1 cellular context compared by ENCODE assay signal in the genomic region with DNA sequence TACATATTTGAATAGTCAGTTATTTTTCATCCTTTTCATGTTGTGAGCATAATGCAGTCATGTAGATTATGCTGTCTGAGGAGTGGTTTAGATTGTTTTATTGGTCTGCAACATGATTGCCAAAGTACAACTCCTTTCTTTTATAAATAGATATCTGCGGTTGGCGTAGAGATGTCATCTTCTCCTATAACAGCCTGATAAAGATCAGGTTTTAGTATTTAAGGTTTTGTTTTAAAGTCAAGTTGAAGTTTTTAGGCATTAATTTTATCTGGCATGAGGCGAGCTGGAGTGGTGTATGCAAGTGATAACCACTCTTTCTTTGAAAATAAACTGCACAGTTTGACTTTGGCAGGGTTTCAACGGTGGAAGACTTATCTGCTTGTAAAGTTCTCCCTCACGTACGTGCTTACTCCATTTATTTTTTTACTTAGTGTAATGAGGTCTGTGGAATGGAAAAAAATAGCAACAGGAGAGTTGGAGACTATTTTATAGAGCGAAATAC.
TF ChIP-seq lines count a peak whose summit lies in the region.

No MANE protein-coding gene starts in this region.

TF ChIP-seq in K562, 482 proteins besides CTCF, POLR2A, EP300 and RAD21 (continued from another document and continues in another):
- TF ChIP-seq, protein P1, sequence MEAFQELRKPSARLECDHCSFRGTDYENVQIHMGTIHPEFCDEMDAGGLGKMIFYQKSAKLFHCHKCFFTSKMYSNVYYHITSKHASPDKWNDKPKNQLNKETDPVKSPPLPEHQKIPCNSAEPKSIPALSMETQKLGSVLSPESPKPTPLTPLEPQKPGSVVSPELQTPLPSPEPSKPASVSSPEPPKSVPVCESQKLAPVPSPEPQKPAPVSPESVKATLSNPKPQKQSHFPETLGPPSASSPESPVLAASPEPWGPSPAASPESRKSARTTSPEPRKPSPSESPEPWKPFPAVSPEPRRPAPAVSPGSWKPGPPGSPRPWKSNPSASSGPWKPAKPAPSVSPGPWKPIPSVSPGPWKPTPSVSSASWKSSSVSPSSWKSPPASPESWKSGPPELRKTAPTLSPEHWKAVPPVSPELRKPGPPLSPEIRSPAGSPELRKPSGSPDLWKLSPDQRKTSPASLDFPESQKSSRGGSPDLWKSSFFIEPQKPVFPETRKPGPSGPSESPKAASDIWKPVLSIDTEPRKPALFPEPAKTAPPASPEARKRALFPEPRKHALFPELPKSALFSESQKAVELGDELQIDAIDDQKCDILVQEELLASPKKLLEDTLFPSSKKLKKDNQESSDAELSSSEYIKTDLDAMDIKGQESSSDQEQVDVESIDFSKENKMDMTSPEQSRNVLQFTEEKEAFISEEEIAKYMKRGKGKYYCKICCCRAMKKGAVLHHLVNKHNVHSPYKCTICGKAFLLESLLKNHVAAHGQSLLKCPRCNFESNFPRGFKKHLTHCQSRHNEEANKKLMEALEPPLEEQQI (IDR thresholded peaks at IDR 0.05) = 0 out of 2 replicates have a peak, but pooled peaks have one; percentile 61
- TF ChIP-seq ZNF507 (tag; conservative IDR thresholded peaks at IDR 0.05) = no peak
- TF ChIP-seq CCNT2 (IDR thresholded peaks at IDR 0.05; ENCODE audit: borderline replicate concordance, extremely low read depth, insufficient read length, low read depth, low read length) = peak; percentile 66
- TF ChIP-seq, protein P2, sequence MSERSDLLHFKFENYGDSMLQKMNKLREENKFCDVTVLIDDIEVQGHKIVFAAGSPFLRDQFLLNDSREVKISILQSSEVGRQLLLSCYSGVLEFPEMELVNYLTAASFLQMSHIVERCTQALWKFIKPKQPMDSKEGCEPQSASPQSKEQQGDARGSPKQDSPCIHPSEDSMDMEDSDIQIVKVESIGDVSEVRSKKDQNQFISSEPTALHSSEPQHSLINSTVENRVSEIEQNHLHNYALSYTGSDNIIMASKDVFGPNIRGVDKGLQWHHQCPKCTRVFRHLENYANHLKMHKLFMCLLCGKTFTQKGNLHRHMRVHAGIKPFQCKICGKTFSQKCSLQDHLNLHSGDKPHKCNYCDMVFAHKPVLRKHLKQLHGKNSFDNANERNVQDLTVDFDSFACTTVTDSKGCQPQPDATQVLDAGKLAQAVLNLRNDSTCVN (CRISPR knock-in tag; IDR thresholded peaks at IDR 0.05) = no peak
- peak; percentile 72 for TF ChIP-seq TCF3 (CRISPR knock-in tag; IDR thresholded peaks at IDR 0.05)
- TF ChIP-seq ZNF780A (CRISPR knock-in tag; IDR thresholded peaks at IDR 0.05) = no peak
- TF ChIP-seq SMC3 (conservative IDR thresholded peaks at IDR 0.05; ENCODE audit: insufficient read depth, low read depth, low read length) = no peak
- no peak for TF ChIP-seq ZNF384 (IDR thresholded peaks at IDR 0.05; ENCODE audit: low read depth, low read length)
- TF ChIP-seq SREBF1 (IDR thresholded peaks at IDR 0.05; ENCODE audit: borderline replicate concordance, low read depth, low read length) = no peak
- no peak for TF ChIP-seq RBM15 (IDR thresholded peaks at IDR 0.05; ENCODE audit: insufficient read depth, low read length)
- peak; percentile 91 for TF ChIP-seq DPF2 (IDR thresholded peaks at IDR 0.05)
- TF ChIP-seq RBM25 (IDR thresholded peaks at IDR 0.05; ENCODE audit: low read depth, low read length, severe bottlenecking) = no peak
- no peak for TF ChIP-seq SRSF9 (IDR thresholded peaks at IDR 0.05; ENCODE audit: borderline replicate concordance, low read depth, low read length)
- TF ChIP-seq, protein P3, sequence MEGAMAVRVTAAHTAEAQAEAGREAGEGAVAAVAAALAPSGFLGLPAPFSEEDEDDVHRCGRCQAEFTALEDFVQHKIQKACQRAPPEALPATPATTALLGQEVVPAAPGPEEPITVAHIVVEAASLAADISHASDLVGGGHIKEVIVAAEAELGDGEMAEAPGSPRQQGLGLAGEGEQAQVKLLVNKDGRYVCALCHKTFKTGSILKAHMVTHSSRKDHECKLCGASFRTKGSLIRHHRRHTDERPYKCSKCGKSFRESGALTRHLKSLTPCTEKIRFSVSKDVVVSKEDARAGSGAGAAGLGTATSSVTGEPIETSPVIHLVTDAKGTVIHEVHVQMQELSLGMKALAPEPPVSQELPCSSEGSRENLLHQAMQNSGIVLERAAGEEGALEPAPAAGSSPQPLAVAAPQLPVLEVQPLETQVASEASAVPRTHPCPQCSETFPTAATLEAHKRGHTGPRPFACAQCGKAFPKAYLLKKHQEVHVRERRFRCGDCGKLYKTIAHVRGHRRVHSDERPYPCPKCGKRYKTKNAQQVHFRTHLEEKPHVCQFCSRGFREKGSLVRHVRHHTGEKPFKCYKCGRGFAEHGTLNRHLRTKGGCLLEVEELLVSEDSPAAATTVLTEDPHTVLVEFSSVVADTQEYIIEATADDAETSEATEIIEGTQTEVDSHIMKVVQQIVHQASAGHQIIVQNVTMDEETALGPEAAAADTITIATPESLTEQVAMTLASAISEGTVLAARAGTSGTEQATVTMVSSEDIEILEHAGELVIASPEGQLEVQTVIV (CRISPR knock-in tag; IDR thresholded peaks at IDR 0.05; ENCODE audit: borderline replicate concordance) = no peak
- TF ChIP-seq, protein P4, sequence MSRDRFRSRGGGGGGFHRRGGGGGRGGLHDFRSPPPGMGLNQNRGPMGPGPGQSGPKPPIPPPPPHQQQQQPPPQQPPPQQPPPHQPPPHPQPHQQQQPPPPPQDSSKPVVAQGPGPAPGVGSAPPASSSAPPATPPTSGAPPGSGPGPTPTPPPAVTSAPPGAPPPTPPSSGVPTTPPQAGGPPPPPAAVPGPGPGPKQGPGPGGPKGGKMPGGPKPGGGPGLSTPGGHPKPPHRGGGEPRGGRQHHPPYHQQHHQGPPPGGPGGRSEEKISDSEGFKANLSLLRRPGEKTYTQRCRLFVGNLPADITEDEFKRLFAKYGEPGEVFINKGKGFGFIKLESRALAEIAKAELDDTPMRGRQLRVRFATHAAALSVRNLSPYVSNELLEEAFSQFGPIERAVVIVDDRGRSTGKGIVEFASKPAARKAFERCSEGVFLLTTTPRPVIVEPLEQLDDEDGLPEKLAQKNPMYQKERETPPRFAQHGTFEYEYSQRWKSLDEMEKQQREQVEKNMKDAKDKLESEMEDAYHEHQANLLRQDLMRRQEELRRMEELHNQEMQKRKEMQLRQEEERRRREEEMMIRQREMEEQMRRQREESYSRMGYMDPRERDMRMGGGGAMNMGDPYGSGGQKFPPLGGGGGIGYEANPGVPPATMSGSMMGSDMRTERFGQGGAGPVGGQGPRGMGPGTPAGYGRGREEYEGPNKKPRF (IDR thresholded peaks at IDR 0.05; ENCODE audit: low read depth, low read length) = no peak
- TF ChIP-seq ARID1B (IDR thresholded peaks at IDR 0.05) = peak; percentile 93
- TF ChIP-seq SMAD4 (CRISPR knock-in tag; conservative IDR thresholded peaks at IDR 0.05) = no peak
- TF ChIP-seq HCFC1 (IDR thresholded peaks at IDR 0.05; ENCODE audit: low read depth, low read length) = no peak
- TF ChIP-seq, protein P5, sequence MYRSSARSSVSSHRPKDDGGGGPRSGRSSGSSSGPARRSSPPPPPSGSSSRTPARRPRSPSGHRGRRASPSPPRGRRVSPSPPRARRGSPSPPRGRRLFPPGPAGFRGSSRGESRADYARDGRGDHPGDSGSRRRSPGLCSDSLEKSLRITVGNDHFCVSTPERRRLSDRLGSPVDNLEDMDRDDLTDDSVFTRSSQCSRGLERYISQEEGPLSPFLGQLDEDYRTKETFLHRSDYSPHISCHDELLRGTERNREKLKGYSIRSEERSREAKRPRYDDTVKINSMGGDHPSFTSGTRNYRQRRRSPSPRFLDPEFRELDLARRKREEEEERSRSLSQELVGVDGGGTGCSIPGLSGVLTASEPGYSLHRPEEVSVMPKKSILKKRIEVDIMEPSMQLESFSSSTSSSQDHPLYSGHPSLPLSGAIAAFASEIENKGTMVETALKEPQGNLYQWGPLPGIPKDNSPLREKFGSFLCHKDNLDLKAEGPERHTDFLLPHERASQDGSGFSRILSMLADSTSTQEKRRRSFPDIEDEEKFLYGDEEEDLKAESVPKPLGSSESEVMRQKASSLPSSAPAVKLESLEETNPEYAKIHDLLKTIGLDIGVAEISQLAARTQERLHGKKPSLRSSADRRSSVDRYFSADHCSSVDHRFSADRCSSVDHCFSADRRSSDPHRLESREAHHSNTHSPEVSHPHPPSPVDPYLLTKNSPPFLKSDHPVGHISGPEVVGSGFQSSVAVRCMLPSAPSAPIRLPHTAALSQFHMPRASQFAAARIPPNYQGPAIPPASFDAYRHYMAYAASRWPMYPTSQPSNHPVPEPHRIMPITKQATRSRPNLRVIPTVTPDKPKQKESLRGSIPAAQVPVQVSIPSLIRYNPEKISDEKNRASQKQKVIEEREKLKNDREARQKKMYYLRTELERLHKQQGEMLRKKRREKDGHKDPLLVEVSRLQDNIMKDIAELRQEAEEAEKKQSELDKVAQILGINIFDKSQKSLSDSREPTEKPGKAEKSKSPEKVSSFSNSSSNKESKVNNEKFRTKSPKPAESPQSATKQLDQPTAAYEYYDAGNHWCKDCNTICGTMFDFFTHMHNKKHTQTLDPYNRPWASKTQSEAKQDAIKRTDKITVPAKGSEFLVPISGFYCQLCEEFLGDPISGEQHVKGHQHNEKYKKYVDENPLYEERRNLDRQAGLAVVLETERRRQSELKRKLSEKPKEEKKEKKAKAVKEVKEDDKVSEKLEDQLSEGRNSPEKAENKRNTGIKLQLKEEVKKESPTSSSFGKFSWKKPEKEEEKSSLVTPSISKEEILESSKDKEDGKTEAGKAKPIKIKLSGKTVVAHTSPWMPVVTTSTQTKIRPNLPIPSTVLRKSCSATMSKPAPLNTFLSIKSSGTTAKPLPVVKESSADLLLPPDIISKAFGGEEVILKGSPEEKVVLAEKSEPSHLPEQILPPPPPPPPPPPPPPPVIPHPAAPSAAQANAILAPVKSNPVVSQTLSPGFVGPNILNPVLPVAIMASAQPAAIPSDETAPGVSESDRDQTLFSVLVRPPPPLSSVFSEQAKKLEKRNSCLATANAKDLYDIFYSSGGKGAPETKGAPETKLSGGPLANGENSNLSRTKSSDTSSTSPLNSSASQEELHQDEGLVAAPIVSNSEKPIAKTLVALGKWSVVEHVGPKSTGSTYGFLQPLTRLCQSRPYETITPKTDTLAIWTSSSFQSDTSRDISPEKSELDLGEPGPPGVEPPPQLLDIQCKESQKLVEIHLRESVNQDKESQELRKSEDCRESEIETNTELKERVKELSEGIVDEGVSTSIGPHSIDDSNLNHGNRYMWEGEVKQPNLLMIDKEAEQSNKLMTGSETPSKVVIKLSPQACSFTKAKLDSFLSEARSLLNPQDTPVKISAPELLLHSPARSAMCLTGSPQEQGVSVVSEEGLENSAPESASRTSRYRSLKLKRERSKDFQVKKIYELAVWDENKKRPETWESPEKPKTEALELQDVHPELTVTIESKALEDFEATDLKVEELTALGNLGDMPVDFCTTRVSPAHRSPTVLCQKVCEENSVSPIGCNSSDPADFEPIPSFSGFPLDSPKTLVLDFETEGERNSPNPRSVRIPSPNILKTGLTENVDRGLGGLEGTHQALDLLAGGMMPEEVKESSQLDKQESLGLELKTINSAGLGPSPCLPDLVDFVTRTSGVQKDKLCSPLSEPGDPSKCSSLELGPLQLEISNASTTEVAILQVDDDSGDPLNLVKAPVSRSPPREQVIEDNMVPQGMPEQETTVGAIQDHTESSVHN (IDR thresholded peaks at IDR 0.05; ENCODE audit: borderline replicate concordance in 1 of 2, low read depth in 1 of 2) = no peak
- TF ChIP-seq, protein P6, sequence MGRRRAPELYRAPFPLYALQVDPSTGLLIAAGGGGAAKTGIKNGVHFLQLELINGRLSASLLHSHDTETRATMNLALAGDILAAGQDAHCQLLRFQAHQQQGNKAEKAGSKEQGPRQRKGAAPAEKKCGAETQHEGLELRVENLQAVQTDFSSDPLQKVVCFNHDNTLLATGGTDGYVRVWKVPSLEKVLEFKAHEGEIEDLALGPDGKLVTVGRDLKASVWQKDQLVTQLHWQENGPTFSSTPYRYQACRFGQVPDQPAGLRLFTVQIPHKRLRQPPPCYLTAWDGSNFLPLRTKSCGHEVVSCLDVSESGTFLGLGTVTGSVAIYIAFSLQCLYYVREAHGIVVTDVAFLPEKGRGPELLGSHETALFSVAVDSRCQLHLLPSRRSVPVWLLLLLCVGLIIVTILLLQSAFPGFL (CRISPR knock-in tag; IDR thresholded peaks at IDR 0.05) = no peak
- no peak for TF ChIP-seq ZNF212 (CRISPR knock-in tag; IDR thresholded peaks at IDR 0.05)
- TF ChIP-seq, protein P7, sequence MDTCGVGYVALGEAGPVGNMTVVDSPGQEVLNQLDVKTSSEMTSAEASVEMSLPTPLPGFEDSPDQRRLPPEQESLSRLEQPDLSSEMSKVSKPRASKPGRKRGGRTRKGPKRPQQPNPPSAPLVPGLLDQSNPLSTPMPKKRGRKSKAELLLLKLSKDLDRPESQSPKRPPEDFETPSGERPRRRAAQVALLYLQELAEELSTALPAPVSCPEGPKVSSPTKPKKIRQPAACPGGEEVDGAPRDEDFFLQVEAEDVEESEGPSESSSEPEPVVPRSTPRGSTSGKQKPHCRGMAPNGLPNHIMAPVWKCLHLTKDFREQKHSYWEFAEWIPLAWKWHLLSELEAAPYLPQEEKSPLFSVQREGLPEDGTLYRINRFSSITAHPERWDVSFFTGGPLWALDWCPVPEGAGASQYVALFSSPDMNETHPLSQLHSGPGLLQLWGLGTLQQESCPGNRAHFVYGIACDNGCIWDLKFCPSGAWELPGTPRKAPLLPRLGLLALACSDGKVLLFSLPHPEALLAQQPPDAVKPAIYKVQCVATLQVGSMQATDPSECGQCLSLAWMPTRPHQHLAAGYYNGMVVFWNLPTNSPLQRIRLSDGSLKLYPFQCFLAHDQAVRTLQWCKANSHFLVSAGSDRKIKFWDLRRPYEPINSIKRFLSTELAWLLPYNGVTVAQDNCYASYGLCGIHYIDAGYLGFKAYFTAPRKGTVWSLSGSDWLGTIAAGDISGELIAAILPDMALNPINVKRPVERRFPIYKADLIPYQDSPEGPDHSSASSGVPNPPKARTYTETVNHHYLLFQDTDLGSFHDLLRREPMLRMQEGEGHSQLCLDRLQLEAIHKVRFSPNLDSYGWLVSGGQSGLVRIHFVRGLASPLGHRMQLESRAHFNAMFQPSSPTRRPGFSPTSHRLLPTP (IDR thresholded peaks at IDR 0.05; ENCODE audit: borderline replicate concordance, extremely low read depth, insufficient read length) = no peak
- peak; percentile 38; the same call in 1 of the 2 replicates for TF ChIP-seq JUND (IDR thresholded peaks at IDR 0.05; ENCODE audit: borderline replicate concordance, low read depth, low read length)
- no peak; the same call in 2 of the 3 replicates for TF ChIP-seq JUND (tag; IDR thresholded peaks at IDR 0.05; ENCODE audit: borderline replicate concordance, low read depth, low read length)
- TF ChIP-seq NCOR1 (IDR thresholded peaks at IDR 0.05) = peak; percentile 74
- no peak for TF ChIP-seq FUS (optimal IDR thresholded peaks at IDR 0.05; ENCODE audit: low read depth, low read length)
- TF ChIP-seq TEAD4 (IDR thresholded peaks at IDR 0.05; ENCODE audit: low read length) = peak; percentile 83
- no peak for TF ChIP-seq TEAD4 (CRISPR knock-in tag; IDR thresholded peaks at IDR 0.05; ENCODE audit: borderline replicate concordance)
- 0 out of 2 replicates have a peak, but pooled peaks have one; percentile 26 for TF ChIP-seq RNF2 (IDR thresholded peaks at IDR 0.05)
- TF ChIP-seq SMARCE1 (IDR thresholded peaks at IDR 0.05) = peak; percentile 80
- no peak for TF ChIP-seq ZKSCAN1 (IDR thresholded peaks at IDR 0.05; ENCODE audit: low read depth, low read length)
- TF ChIP-seq, protein P8, sequence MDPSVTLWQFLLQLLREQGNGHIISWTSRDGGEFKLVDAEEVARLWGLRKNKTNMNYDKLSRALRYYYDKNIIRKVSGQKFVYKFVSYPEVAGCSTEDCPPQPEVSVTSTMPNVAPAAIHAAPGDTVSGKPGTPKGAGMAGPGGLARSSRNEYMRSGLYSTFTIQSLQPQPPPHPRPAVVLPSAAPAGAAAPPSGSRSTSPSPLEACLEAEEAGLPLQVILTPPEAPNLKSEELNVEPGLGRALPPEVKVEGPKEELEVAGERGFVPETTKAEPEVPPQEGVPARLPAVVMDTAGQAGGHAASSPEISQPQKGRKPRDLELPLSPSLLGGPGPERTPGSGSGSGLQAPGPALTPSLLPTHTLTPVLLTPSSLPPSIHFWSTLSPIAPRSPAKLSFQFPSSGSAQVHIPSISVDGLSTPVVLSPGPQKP (CRISPR knock-in tag; IDR thresholded peaks at IDR 0.05) = no peak
